12 cellular contexts compared by ENCODE assay signal in the genomic region with DNA sequence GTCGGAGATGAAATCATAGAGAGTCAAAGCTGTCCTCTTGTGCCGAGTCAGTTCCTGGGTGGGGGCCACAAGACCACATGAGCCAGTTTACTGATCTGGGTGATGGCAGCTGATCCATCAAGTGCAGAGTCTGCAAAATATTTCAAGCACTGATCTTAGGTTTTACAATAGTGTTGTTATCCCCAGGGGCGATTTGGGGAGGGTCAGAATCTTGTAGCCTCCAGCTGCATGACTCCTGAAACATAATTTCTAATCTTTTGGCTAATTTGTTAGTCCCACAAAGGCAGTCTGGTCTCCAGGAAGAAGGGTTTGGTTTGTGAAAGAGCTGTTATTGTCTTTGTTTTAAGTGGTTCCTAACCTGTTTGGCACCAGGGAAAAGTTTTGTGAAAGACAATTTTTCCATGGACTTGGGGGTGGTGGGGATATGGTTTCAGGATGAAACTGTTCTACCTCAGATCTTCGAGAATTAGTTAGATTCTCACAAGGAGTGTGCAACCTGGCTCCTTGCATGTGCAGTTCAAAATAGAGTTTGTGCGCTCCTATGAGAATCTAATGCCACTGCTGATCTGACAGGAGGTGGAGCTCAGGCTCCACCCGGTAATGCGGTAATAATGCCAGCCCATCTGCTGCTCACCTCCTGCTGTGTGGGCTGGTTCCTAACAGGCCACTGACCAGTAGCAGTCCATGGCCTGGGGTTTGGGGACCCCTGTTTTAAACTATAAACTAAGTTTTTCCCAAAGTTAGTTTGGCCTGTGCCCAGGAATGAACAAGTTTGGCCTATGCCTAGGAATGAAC. TPM values are rescaled to one million over a fixed set of nuclear protein-coding genes. Genes with fewer than 3 reads are reported as not detected.
A peak's percentile ranks its signal among the peaks of the same experiment; 100 is the strongest.
DNase-seq lines count a peak whose midpoint lies in the region; ATAC-seq, FAIRE-seq and TF ChIP-seq lines count a peak whose summit lies in the region.
"Had no signal": no experiment of that assay in that cellular context is flagged by ENCODE, and none has a peak within 500 bp of the region (broad histone marks: within the 10 kb centered on the region; RNA-seq: fewer than 3 reads in every experiment).

No MANE protein-coding gene starts in this region.

- H2AFZ ChIP-seq in osteoblast (ENCODE audit: low read length), result no peak overlapping the region

- CTCF ChIA-PET in WTC11 (lab: Charles Lee), result interaction anchor here (1.9 to 2.4 kb wide), 2 partner anchors 30 to 31 kb away, joined by 9 to 13 read pairs; partner anchors contain the start of gene METAP1

- peaks cover 21% of the 10 kb centered on the region for H3K4me1 Mint-ChIP-seq in T-helper 1 cell treated with Interleukin-12 subunit alpha and Interleukin-12 subunit beta and Interleukin-4 antibody, amounts not matched to agents 30 μg/mL and 1 μg/mL, for 36 hours (ENCODE audit: low read depth)
- H3K4me1 Mint-ChIP-seq in WTC11, result peaks cover 67% of the 10 kb centered on the region

- H3K27me3 ChIP-seq in right cardiac atrium (ENCODE audit: control insufficient read depth, insufficient read depth) (no peaks in the 10 kb centered on the region), small intestine (ENCODE audit: control insufficient read depth in 2 of 2, insufficient read depth in 2 of 2, low read length in 2 of 2) (no peaks in the 10 kb centered on the region), adrenal gland (no peaks in the 10 kb centered on the region), osteoblast (ENCODE audit: insufficient read depth, low read length) (no peaks in the 10 kb centered on the region)

- ATAC-seq in WTC11 (0 out of 2 replicates have a peak, but pooled peaks have one; percentile 16), right cardiac atrium (peak; percentile 77 to 82)
- ATAC-seq: stimulated activated naive CD8-positive, alpha-beta T cell treated with anti-CD3 and anti-CD28 coated beads, Interleukin-15, amount 100 ng/mL, for 72 hours had no signal

- no peaks in the 10 kb centered on the region for H3K27me3 Mint-ChIP-seq in T-helper 1 cell treated with Interleukin-12 subunit alpha and Interleukin-12 subunit beta and Interleukin-4 antibody, amounts not matched to agents 30 μg/mL and 1 μg/mL, for 36 hours (ENCODE audit: low read depth)
- no peaks in the 10 kb centered on the region for H3K27me3 Mint-ChIP-seq in WTC11 (ENCODE audit: low read depth)
- H3K27me3 Mint-ChIP-seq: stimulated activated naive CD8-positive, alpha-beta T cell treated with anti-CD3 and anti-CD28 coated beads, Interleukin-15, amount 100 ng/mL, for 72 hours had no signal

- POLR2A ChIA-PET in WTC11 (lab: Charles Lee), result no interaction called here

- FAIRE-seq in small intestine (lab: Jason Lieb, UNC), result no peak
- FAIRE-seq: A204.1, H54 had no signal

- H3K4me3 ChIP-seq in right cardiac atrium (ENCODE audit: low read length) (no peak overlapping the region), small intestine (ENCODE audit: low read depth in 1 of 2, low read length in 2 of 2) (no peak overlapping the region), adrenal gland (no peak overlapping the region), osteoblast (ENCODE audit: insufficient read depth, low read length) (no peak overlapping the region)

- H3K36me3 Mint-ChIP-seq in T-helper 1 cell treated with Interleukin-12 subunit alpha and Interleukin-12 subunit beta and Interleukin-4 antibody, amounts not matched to agents 30 μg/mL and 1 μg/mL, for 36 hours (ENCODE audit: low read depth), result peaks cover 13% of the 10 kb centered on the region
- H3K36me3 Mint-ChIP-seq in WTC11, result peaks cover 28% of the 10 kb centered on the region

- DNase-seq in T-helper 1 cell, result no peak
- DNase-seq in WTC11 (ENCODE audit: low spot score), result no peak
- peak in 1 of 3 donors; percentile 52 for DNase-seq in right cardiac atrium
- peak; percentile 54 for DNase-seq in small intestine
- no peak for DNase-seq in adrenal gland
- no peak for DNase-seq in osteoblast (ENCODE audit: insufficient read length, low spot score, missing footprints)
- no peak for DNase-seq in NCI-H1048 (lab: John Stamatoyannopoulos, UW)
- DNase-seq: central memory CD4-positive, alpha-beta T cell; stimulated activated naive CD8-positive, alpha-beta T cell treated with anti-CD3 and anti-CD28 coated beads, Interleukin-15, amount 100 ng/mL, for 72 hours had no signal

- peaks cover 16% of the 10 kb centered on the region for H3K9me3 Mint-ChIP-seq in T-helper 1 cell treated with Interleukin-12 subunit alpha and Interleukin-12 subunit beta and Interleukin-4 antibody, amounts not matched to agents 30 μg/mL and 1 μg/mL, for 36 hours
- H3K9me3 Mint-ChIP-seq in WTC11, result peaks cover 19% of the 10 kb centered on the region

- peaks cover 86% of the 10 kb centered on the region for H3K79me2 ChIP-seq in osteoblast (ENCODE audit: insufficient read depth, low read length)

- no peaks in the 10 kb centered on the region for H3K9me3 ChIP-seq in right cardiac atrium (ENCODE audit: control insufficient read depth, low read length)
- H3K9me3 ChIP-seq in small intestine (ENCODE audit: control insufficient read depth, low read depth), result no peaks in the 10 kb centered on the region
- no peaks in the 10 kb centered on the region for H3K9me3 ChIP-seq in adrenal gland (replicated peaks in 1 of 3)
- H3K9me3 ChIP-seq in osteoblast (ENCODE audit: low read depth, low read length), result peaks cover 5% of the 10 kb centered on the region

- intact Hi-C loops in right cardiac atrium (cut with DNase I) (no loop called here), adrenal gland (cut with DNase I) (no loop called here)

- H4K20me1 ChIP-seq in osteoblast (ENCODE audit: insufficient read depth, low read length), result peaks cover 20% of the 10 kb centered on the region

- H3K27ac ChIP-seq in right cardiac atrium (ENCODE audit: low read length) (peak overlapping the region; percentile 58), small intestine (ENCODE audit: low read depth in 1 of 2, low read length in 1 of 2) (no peak overlapping the region), adrenal gland (no peak overlapping the region), osteoblast (ENCODE audit: low read depth, low read length) (no peak overlapping the region)

- peak overlapping the region; percentile 38 for H3K27ac Mint-ChIP-seq in T-helper 1 cell treated with Interleukin-12 subunit alpha and Interleukin-12 subunit beta and Interleukin-4 antibody, amounts not matched to agents 30 μg/mL and 1 μg/mL, for 36 hours
- H3K27ac Mint-ChIP-seq in WTC11, result peak overlapping the region; percentile 72
- H3K27ac Mint-ChIP-seq: stimulated activated naive CD8-positive, alpha-beta T cell treated with anti-CD3 and anti-CD28 coated beads, Interleukin-15, amount 100 ng/mL, for 72 hours had no signal

- no peak overlapping the region for H3K4me3 Mint-ChIP-seq in T-helper 1 cell treated with Interleukin-12 subunit alpha and Interleukin-12 subunit beta and Interleukin-4 antibody, amounts not matched to agents 30 μg/mL and 1 μg/mL, for 36 hours
- peak overlapping the region; percentile 8; the same call in 1 of the 2 replicates for H3K4me3 Mint-ChIP-seq in WTC11
- H3K4me3 Mint-ChIP-seq: stimulated activated naive CD8-positive, alpha-beta T cell treated with anti-CD3 and anti-CD28 coated beads, Interleukin-15, amount 100 ng/mL, for 72 hours had no signal

- WGBS in right cardiac atrium, result 79% methylated on average over 7 of the region's 7 CpGs
- WGBS in small intestine, 3 donors, result 37 to 62% (median 46%) methylated on average over 7 of the region's 7 CpGs
- 91 to 93% (median 92%) methylated on average over 7 of the region's 7 CpGs for WGBS in adrenal gland, 4 donors

- H3K4me2 ChIP-seq in osteoblast (ENCODE audit: insufficient read depth, low read length), result no peak overlapping the region

- H3K4me1 ChIP-seq in right cardiac atrium (ENCODE audit: control insufficient read depth, insufficient read depth, low read length) (peaks cover 11% of the 10 kb centered on the region), small intestine (ENCODE audit: control insufficient read depth in 2 of 2, insufficient read depth in 1 of 2, low read depth in 1 of 2, low read length in 1 of 2) (peaks cover 6 to 9% of the 10 kb centered on the region in 2 donors), adrenal gland (replicated peaks in 1 of 2) (no peaks in the 10 kb centered on the region), osteoblast (ENCODE audit: insufficient read depth, low read length) (peaks cover 5% of the 10 kb centered on the region)

- H3K36me3 ChIP-seq in small intestine (ENCODE audit: control insufficient read depth in 2 of 2, insufficient read depth in 2 of 2, low read length in 2 of 2) (no peaks in the 10 kb centered on the region), adrenal gland (replicated peaks in 1 of 2) (no peaks in the 10 kb centered on the region), osteoblast (ENCODE audit: insufficient read depth, low read length) (no peaks in the 10 kb centered on the region)

- TF ChIP-seq CTCF in WTC11 (IDR thresholded peaks at IDR 0.05) (no peak), adrenal gland (IDR thresholded peaks at IDR 0.05) (no peak), osteoblast (IDR thresholded peaks at IDR 0.05; ENCODE audit: extremely low read depth, low read depth, low read length) (no peak)

- no peak for TF ChIP-seq POLR2A in adrenal gland (IDR thresholded peaks at IDR 0.05)

TF ChIP-seq in WTC11, 78 proteins besides CTCF, POLR2A, EP300 and RAD21 (continues in another document):
- TF ChIP-seq, protein P1, sequence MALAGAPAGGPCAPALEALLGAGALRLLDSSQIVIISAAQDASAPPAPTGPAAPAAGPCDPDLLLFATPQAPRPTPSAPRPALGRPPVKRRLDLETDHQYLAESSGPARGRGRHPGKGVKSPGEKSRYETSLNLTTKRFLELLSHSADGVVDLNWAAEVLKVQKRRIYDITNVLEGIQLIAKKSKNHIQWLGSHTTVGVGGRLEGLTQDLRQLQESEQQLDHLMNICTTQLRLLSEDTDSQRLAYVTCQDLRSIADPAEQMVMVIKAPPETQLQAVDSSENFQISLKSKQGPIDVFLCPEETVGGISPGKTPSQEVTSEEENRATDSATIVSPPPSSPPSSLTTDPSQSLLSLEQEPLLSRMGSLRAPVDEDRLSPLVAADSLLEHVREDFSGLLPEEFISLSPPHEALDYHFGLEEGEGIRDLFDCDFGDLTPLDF (CRISPR knock-in tag; IDR thresholded peaks at IDR 0.05), result no peak
- no peak for TF ChIP-seq NFE2L1 (CRISPR knock-in tag; IDR thresholded peaks at IDR 0.05)
- TF ChIP-seq KAT7 (CRISPR knock-in tag; IDR thresholded peaks at IDR 0.05; ENCODE audit: borderline replicate concordance), result no peak
- TF ChIP-seq OVOL2 (CRISPR knock-in tag; IDR thresholded peaks at IDR 0.05; ENCODE audit: borderline replicate concordance), result no peak
- no peak for TF ChIP-seq GABPB1 (CRISPR knock-in tag; IDR thresholded peaks at IDR 0.05)
- no peak for TF ChIP-seq FOXK1 (CRISPR knock-in tag; IDR thresholded peaks at IDR 0.05)
- TF ChIP-seq NR2C2 (CRISPR knock-in tag; IDR thresholded peaks at IDR 0.05), result no peak
- TF ChIP-seq JAZF1 (CRISPR knock-in tag; IDR thresholded peaks at IDR 0.05), result no peak

RNA-seq across cellular contexts. Expression of gene METAP1, which starts 29.2 kb away (rescaled TPM):
- total RNA-seq in WTC11 (2021) (86.7 to 102 TPM (median 91.4 TPM) in 3 replicates), right cardiac atrium (10 to 100 TPM; 37.0 to 53.2 (median 40.8) TPM), adrenal gland (10 to 100 TPM; 12.1 to 30.4 (median 17.8) TPM), osteoblast (48.6 and 52.8 TPM in 2 replicates)
- polyA plus RNA-seq in right cardiac atrium (26.7 TPM), small intestine (10 to 100 TPM; 27.0 to 37.3 (median 28.4) TPM), adrenal gland (10 to 100 TPM; 12.7 to 17.2 (median 13.9) TPM)
